Comparison of ENCODE assay signal across 12 cellular contexts in the genomic region with DNA sequence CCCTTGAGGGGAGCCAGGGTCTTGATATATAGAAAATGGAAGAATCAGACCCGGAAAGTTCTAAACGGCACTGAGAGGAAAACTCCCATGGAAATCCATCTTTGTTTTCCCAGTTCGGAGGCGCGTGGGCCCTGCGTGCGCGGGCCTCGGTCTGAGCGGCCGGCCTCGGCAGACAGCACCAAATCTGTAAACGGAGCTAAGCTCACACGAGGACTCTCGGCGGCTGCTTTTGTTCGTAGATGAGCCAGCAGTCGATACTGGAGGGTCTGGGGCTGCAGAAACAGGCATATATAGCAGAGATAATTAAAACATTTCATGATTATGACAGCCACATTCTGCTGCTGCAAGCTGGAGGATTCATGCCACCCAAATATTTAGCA.
A peak's percentile ranks its signal among the peaks of the same experiment; 100 is the strongest.
DNase-seq lines count a peak whose midpoint lies in the region; ATAC-seq and TF ChIP-seq lines count a peak whose summit lies in the region.
"Had no signal": no experiment of that assay in that cellular context is flagged by ENCODE, and none has a peak within 500 bp of the region (broad histone marks: within the 10 kb centered on the region; RNA-seq: fewer than 3 reads in every experiment).

No MANE protein-coding gene starts in this region.

- CTCF ChIA-PET in PC-3 (lab: Charles Lee): interaction anchor here (0.5 kb wide), 1 partner anchor 38 kb away, joined by 3 read pairs; no protein-coding TSS in a partner anchor

- H3K4me1 ChIP-seq in PC-3 (ENCODE audit: insufficient read depth, low read length) (peaks cover 72% of the 10 kb centered on the region), fibroblast of lung (ENCODE audit: control insufficient read depth, extremely low read depth, insufficient read depth, low read length) (peaks cover 31% of the 10 kb centered on the region), osteoblast (ENCODE audit: insufficient read depth, low read length) (peaks cover 75% of the 10 kb centered on the region), SJCRH30 (peaks cover 2% of the 10 kb centered on the region; the same call in 1 of the 2 replicates)

- H3K9me3 ChIP-seq in PC-3 (ENCODE audit: low read length): no peaks in the 10 kb centered on the region
- no peaks in the 10 kb centered on the region for H3K9me3 ChIP-seq in fibroblast of lung (ENCODE audit: control insufficient read depth, insufficient read depth, low read depth, low read length)
- no peaks in the 10 kb centered on the region for H3K9me3 ChIP-seq in osteoblast (ENCODE audit: low read depth, low read length)
- no peaks in the 10 kb centered on the region for H3K9me3 ChIP-seq in SJCRH30 (replicated peaks)
- H3K9me3 ChIP-seq: HAP-1 had no signal

- H3K79me2 ChIP-seq in PC-3 (ENCODE audit: low read length) (peaks cover 100% of the 10 kb centered on the region), fibroblast of lung (ENCODE audit: control insufficient read depth, insufficient read depth, low read length) (peaks cover 100% of the 10 kb centered on the region), osteoblast (ENCODE audit: insufficient read depth, low read length) (peaks cover 100% of the 10 kb centered on the region)

- TF ChIP-seq CTCF in 22Rv1 (IDR thresholded peaks at IDR 0.05) (no peak), PC-3 (conservative IDR thresholded peaks at IDR 0.05; ENCODE audit: low read depth, low read length) (no peak), fibroblast of lung (conservative IDR thresholded peaks at IDR 0.05 in 1 of 2, IDR thresholded peaks at IDR 0.05 in 1 of 2; ENCODE audit: low read depth in 1 of 2, low read length in 2 of 2) (no peak), osteoblast (IDR thresholded peaks at IDR 0.05; ENCODE audit: extremely low read depth, low read depth, low read length) (no peak)

- peak overlapping the region; percentile 99 for H3K9ac ChIP-seq in PC-3 (ENCODE audit: low read length)
- H3K9ac ChIP-seq in fibroblast of lung (ENCODE audit: insufficient read depth, low read length): peak overlapping the region; percentile 87

- H4K20me1 ChIP-seq in PC-3 (ENCODE audit: low read length): no peaks in the 10 kb centered on the region
- no peaks in the 10 kb centered on the region for H4K20me1 ChIP-seq in fibroblast of lung (ENCODE audit: control insufficient read depth, extremely low read depth, insufficient read depth, low read length)
- peaks cover 79% of the 10 kb centered on the region for H4K20me1 ChIP-seq in osteoblast (ENCODE audit: insufficient read depth, low read length)

- intact Hi-C loops in PC-3 (cut with micrococcal nuclease): no loop called here

- H3K4me3 ChIP-seq in PC-3 (ENCODE audit: low read length) (peak overlapping the region; percentile 94), fibroblast of lung (replicated peaks in 1 of 4; ENCODE audit: control extremely low read depth in 1 of 4, insufficient read depth in 1 of 4, low read depth in 3 of 4, low read length in 4 of 4) (peak overlapping the region; percentile 41 to 98 (median 82)), osteoblast (ENCODE audit: insufficient read depth, low read length) (peak overlapping the region; percentile 80), SJCRH30 (no peak overlapping the region)
- H3K4me3 ChIP-seq: HAP-1 had no signal

- H3K27ac ChIP-seq in 22Rv1: peak overlapping the region; percentile 100
- peak overlapping the region; percentile 99 for H3K27ac ChIP-seq in PC-3 (ENCODE audit: low read length)
- peak overlapping the region; percentile 97 for H3K27ac ChIP-seq in fibroblast of lung (ENCODE audit: insufficient read depth, low read length)
- peak overlapping the region; percentile 96 for H3K27ac ChIP-seq in osteoblast (ENCODE audit: low read depth, low read length)
- H3K27ac ChIP-seq in SJCRH30: no peak overlapping the region

- no peak for ATAC-seq in PC-3
- ATAC-seq: activated naive CD8-positive, alpha-beta T cell treated with anti-CD3 and anti-CD28 coated beads, Interleukin-2, amount 50 U/mL, for 24 hours had no signal

- peaks cover 33% of the 10 kb centered on the region for H3K36me3 ChIP-seq in PC-3 (ENCODE audit: low read depth, low read length)
- H3K36me3 ChIP-seq in fibroblast of lung (ENCODE audit: control insufficient read depth, insufficient read depth, low read length): peaks cover 35% of the 10 kb centered on the region
- H3K36me3 ChIP-seq in osteoblast (ENCODE audit: insufficient read depth, low read length): peaks cover 90% of the 10 kb centered on the region
- H3K36me3 ChIP-seq in SJCRH30: peaks cover 62% of the 10 kb centered on the region

- in situ Hi-C loops in KBM-7 (cut with MboI; ENCODE audit: low pct_unique_long_range_greater_than_20kb, low sequenced_read_pairs): no loop called here

- peak overlapping the region; percentile 100 for H3K4me2 ChIP-seq in PC-3 (ENCODE audit: low read length)
- H3K4me2 ChIP-seq in fibroblast of lung (ENCODE audit: extremely low read depth, insufficient read depth, low read length): peak overlapping the region; percentile 100
- H3K4me2 ChIP-seq in osteoblast (ENCODE audit: insufficient read depth, low read length): peak overlapping the region; percentile 94

- H3F3A ChIP-seq in PC-3 (ENCODE audit: low read length, unreplicated experiment): peaks cover 12% of the 10 kb centered on the region

- POLR2A ChIA-PET in PC-3 (lab: Charles Lee; ENCODE audit: unreplicated experiment): no interaction called here

- H2AFZ ChIP-seq in PC-3 (ENCODE audit: low read length): no peak overlapping the region
- no peak overlapping the region for H2AFZ ChIP-seq in fibroblast of lung (ENCODE audit: low read length)
- H2AFZ ChIP-seq in osteoblast (ENCODE audit: low read length): no peak overlapping the region

- DNase-seq in PC-3 (no peak), fibroblast of lung (ENCODE audit: low read depth in 2 of 2) (peak in 1 of 2 donors; percentile 45), osteoblast (ENCODE audit: insufficient read length, low spot score, missing footprints) (no peak), NCI-H2196 (lab: John Stamatoyannopoulos, UW; ENCODE audit: unreplicated experiment) (no peak), SJCRH30 (no peak), KBM-7 (no peak)
- no peak for DNase-seq in activated naive CD4-positive, alpha-beta T cell treated with anti-CD3 and anti-CD28 coated beads, Interleukin-2, amount 50 U/mL, for 16 hours
- DNase-seq: activated B cell treated with CpG ODN at 0.5 μM for 24 hours; activated naive CD8-positive, alpha-beta T cell treated with anti-CD3 and anti-CD28 coated beads, Interleukin-2, amount 50 U/mL, for 24 hours; NCI-H748 treated with DMSO at 0.1 percent for 48 hours had no signal

- H3K27me3 ChIP-seq in PC-3 (ENCODE audit: low read length) (no peaks in the 10 kb centered on the region), fibroblast of lung (ENCODE audit: control insufficient read depth, insufficient read depth, low read length) (no peaks in the 10 kb centered on the region), osteoblast (ENCODE audit: insufficient read depth, low read length) (no peaks in the 10 kb centered on the region), SJCRH30 (no peaks in the 10 kb centered on the region; the same call in 1 of the 2 replicates)

- no TSS peak for BruUV-seq in PC-3 (replicated peaks; lab: Mats Ljungman, UMichigan)

- H3K9me2 ChIP-seq in PC-3 (replicated peaks; ENCODE audit: low read length): no peaks in the 10 kb centered on the region
